ENCODE assay signal across 9 cellular contexts in the genomic region with DNA sequence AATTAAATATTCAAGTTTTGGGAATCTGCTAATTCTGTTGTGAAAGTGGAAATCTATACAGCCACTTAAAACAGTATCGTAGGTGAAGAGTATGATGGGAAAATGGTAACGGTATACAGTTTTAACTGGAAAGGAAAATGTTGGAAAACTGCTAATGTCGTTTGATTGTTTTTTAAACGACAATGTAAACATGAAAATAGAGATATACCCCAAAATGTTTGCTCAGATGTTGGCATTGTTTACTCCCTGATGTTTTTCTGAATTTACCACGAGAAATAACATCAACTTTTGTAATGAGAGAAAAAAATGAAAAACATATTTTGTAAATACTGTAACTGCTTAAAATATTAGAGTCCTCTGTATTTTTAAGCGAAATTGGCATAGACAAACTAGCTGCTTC. TPM values are rescaled to one million over a fixed set of nuclear protein-coding genes. Genes with fewer than 3 reads are reported as not detected.
A peak's percentile ranks its signal among the peaks of the same experiment; 100 is the strongest.
DNase-seq lines count a peak whose midpoint lies in the region; ATAC-seq, FAIRE-seq and TF ChIP-seq lines count a peak whose summit lies in the region.
"Had no signal": no experiment of that assay in that cellular context is flagged by ENCODE, and none has a peak within 500 bp of the region (broad histone marks: within the 10 kb centered on the region; RNA-seq: fewer than 3 reads in every experiment).

No MANE protein-coding gene starts in this region.

- no peak overlapping the region for H3K27ac ChIP-seq in CD8-positive, alpha-beta T cell (ENCODE audit: low read depth, low read length)
- H3K27ac ChIP-seq in IMR-90 (ENCODE audit: insufficient read depth, low read length) (no peak overlapping the region), K562 (ENCODE audit: extremely low read depth, low read depth, low read length) (peak overlapping the region; percentile 99; the same call in 1 of the 3 replicates)

- H3K23ac ChIP-seq in IMR-90 (ENCODE audit: low read depth, low read length), result peak overlapping the region; percentile 31; the same call in 1 of the 2 replicates

- H3K56ac ChIP-seq in IMR-90 (ENCODE audit: extremely low read depth, insufficient read depth, low read length), result no peak overlapping the region

- peak overlapping the region; percentile 5 for H3K4me3 ChIP-seq in CD8-positive, alpha-beta T cell (ENCODE audit: low read depth, low read length)
- H3K4me3 ChIP-seq in IMR-90 (ENCODE audit: insufficient read depth, low read depth, low read length) (no peak overlapping the region), K562 (peak overlapping the region; percentile 88)

- no peak overlapping the region for H4K91ac ChIP-seq in IMR-90 (ENCODE audit: insufficient read depth, low read depth, low read length)

- no peaks in the 10 kb centered on the region for H3K36me3 ChIP-seq in CD8-positive, alpha-beta T cell (ENCODE audit: insufficient read depth, low read length)
- H3K36me3 ChIP-seq in IMR-90 (ENCODE audit: control insufficient read depth, insufficient read depth, low read length) (no peaks in the 10 kb centered on the region), K562 (ENCODE audit: control insufficient read depth, insufficient read depth, low read length) (peaks cover 41% of the 10 kb centered on the region)

- H2BK120ac ChIP-seq in IMR-90 (ENCODE audit: low read depth, low read length), result no peak overlapping the region

- no peaks in the 10 kb centered on the region for H3K27me3 Mint-ChIP-seq in CD8-positive, alpha-beta T cell (ENCODE audit: low read depth)
- no peaks in the 10 kb centered on the region for H3K27me3 Mint-ChIP-seq in natural killer cell (ENCODE audit: low read depth in 2 of 2)

- H3K18ac ChIP-seq in IMR-90 (ENCODE audit: low read depth, low read length), result no peak overlapping the region

- H3K14ac ChIP-seq in IMR-90 (replicated peaks; ENCODE audit: low read depth, low read length), result no peak overlapping the region

- H3K36me3 Mint-ChIP-seq in CD8-positive, alpha-beta T cell, result peaks cover 26% of the 10 kb centered on the region
- H3K36me3 Mint-ChIP-seq in natural killer cell, result no peaks in the 10 kb centered on the region

- H2BK20ac ChIP-seq in IMR-90 (ENCODE audit: low read depth, low read length), result no peak overlapping the region

- peaks cover 77% of the 10 kb centered on the region for H4K20me1 ChIP-seq in IMR-90 (ENCODE audit: insufficient read depth, low read length)
- peaks cover 69% of the 10 kb centered on the region for H4K20me1 ChIP-seq in K562 (replicated peaks; ENCODE audit: control insufficient read depth, insufficient read depth, low read length)

- H3K4me1 Mint-ChIP-seq in CD8-positive, alpha-beta T cell (ENCODE audit: low read depth), result peaks cover 61% of the 10 kb centered on the region
- peaks cover 61 to 69% of the 10 kb centered on the region in 2 donors for H3K4me1 Mint-ChIP-seq in natural killer cell

- H3K9me1 ChIP-seq in IMR-90 (ENCODE audit: insufficient read depth, low read length) (peaks cover 13% of the 10 kb centered on the region), K562 (ENCODE audit: control insufficient read depth, insufficient read depth, low read length) (peaks cover 2% of the 10 kb centered on the region)

- no peaks in the 10 kb centered on the region for H3K27me3 ChIP-seq in CD8-positive, alpha-beta T cell (ENCODE audit: insufficient read depth, low read length)
- H3K27me3 ChIP-seq in IMR-90 (ENCODE audit: control insufficient read depth, insufficient read depth, low read length), result no peaks in the 10 kb centered on the region
- no peaks in the 10 kb centered on the region for H3K27me3 ChIP-seq in K562 (ENCODE audit: control insufficient read depth in 2 of 2, insufficient read depth in 2 of 2, low read length in 2 of 2)

- no peak overlapping the region for H3K4ac ChIP-seq in IMR-90 (ENCODE audit: low read depth, low read length)

- no CpG with 5 or more reads among the region's 6 CpGs for WGBS in IMR-90 (ENCODE audit: extremely low coverage in 2 of 2, insufficient read length in 1 of 2), 2 experiments
- 8% methylated on average over 6 of the region's 6 CpGs for WGBS in K562 (ENCODE audit: insufficient coverage, low coverage, missing lambda C conversion rate)

- no peak for ATAC-seq in CD8-positive, alpha-beta T cell
- ATAC-seq in IMR-90 (ENCODE audit: low read depth), result no peak
- ATAC-seq in K562, result no peak
- ATAC-seq in natural killer cell, result no peak
- no peak for ATAC-seq in GM19463 (IDR thresholded peaks at IDR 0.05; ENCODE audit: unreplicated experiment)
- no peak for ATAC-seq in HG02981 (IDR thresholded peaks at IDR 0.05; ENCODE audit: unreplicated experiment)

- CTCF ChIA-PET in CD8-positive, alpha-beta T cell (lab: Charles Lee), result interaction anchor here (0.8 kb wide), 1 partner anchor 28 kb away, joined by 3 read pairs; no protein-coding TSS in a partner anchor
- CTCF ChIA-PET in IMR-90 (lab: Yijun Ruan, JAX), result interaction anchor here (1.6 kb wide), 1 partner anchor 46 kb away, joined by 4 read pairs; a partner anchor contains a TSS
- CTCF ChIA-PET in K562 (lab: Yijun Ruan, JAX; ENCODE audit: low intra/inter-chr PET ratio), result no interaction called here

- H3K79me1 ChIP-seq in IMR-90 (ENCODE audit: low read depth in 1 of 2, low read length in 2 of 2), result peaks cover 0 to 30% of the 10 kb centered on the region in 2 experiments; a peak in 2 of 4 replicates

- TF ChIP-seq RAD21 in IMR-90 (IDR thresholded peaks at IDR 0.05; ENCODE audit: low read length) (no peak), K562 (CRISPR knock-in tag; conservative IDR thresholded peaks at IDR 0.05 in 1 of 2, IDR thresholded peaks at IDR 0.05 in 1 of 2) (no peak)

- H3K27ac Mint-ChIP-seq in CD8-positive, alpha-beta T cell, result no peak overlapping the region
- peak overlapping the region; percentile 96 to 99 for H3K27ac Mint-ChIP-seq in natural killer cell

- H4K5ac ChIP-seq in IMR-90 (ENCODE audit: low read depth, low read length), result no peak overlapping the region

- DNase-seq in CD8-positive, alpha-beta T cell, result no peak
- DNase-seq in IMR-90 (no peak), K562 (ENCODE audit: extremely low read depth in 1 of 4, low spot score in 3 of 4) (no peak), natural killer cell (no peak), superior temporal gyrus (ENCODE audit: extremely low spot score) (no peak), NCI-H82 treated with DMSO at 0.1 percent for 48 hours (lab: John Stamatoyannopoulos, UW; ENCODE audit: unreplicated experiment) (no peak)
- DNase-seq: kidney had no signal

- H3K9me3 ChIP-seq in CD8-positive, alpha-beta T cell (ENCODE audit: low read length), result no peaks in the 10 kb centered on the region
- H3K9me3 ChIP-seq in IMR-90 (ENCODE audit: control insufficient read depth, insufficient read depth, low read length), result no peaks in the 10 kb centered on the region
- no peaks in the 10 kb centered on the region for H3K9me3 ChIP-seq in K562 (replicated peaks; ENCODE audit: control insufficient read depth, insufficient read depth, low read depth, low read length)

- BruUV-seq in IMR-90 (replicated peaks; lab: Mats Ljungman, UMichigan), result no TSS peak
- BruUV-seq in K562 (replicated peaks; lab: Mats Ljungman, UMichigan), result no TSS peak

- dilution Hi-C loops in IMR-90 (cut with HindIII; ENCODE audit: low sequenced_read_pairs, unreplicated experiment), result no loop called here

- POLR2A ChIA-PET in CD8-positive, alpha-beta T cell (lab: Charles Lee), result interaction anchor here (1.2 to 3.0 kb wide), 3 partner anchors 8 to 46 kb away, joined by 3 to 12 read pairs (median 6); a partner anchor contains a TSS
- POLR2A ChIA-PET in IMR-90 (lab: Charles Lee; ENCODE audit: unreplicated experiment) (interaction anchor here (0.5 kb wide), 1 partner anchor 40 kb away, joined by 3 read pairs; no protein-coding TSS in a partner anchor), K562 (lab: Yijun Ruan, JAX) (interaction anchor here (0.6 to 6.9 kb wide), 6 partner anchors 9 to 1056 kb away, joined by 3 to 105 read pairs (median 6); no protein-coding TSS in a partner anchor)

- H3K4me3 Mint-ChIP-seq in CD8-positive, alpha-beta T cell, result peak overlapping the region; percentile 98
- H3K4me3 Mint-ChIP-seq in natural killer cell, result peak overlapping the region; percentile 35

- no peak overlapping the region for H2BK15ac ChIP-seq in IMR-90 (ENCODE audit: low read depth, low read length)

- peaks cover 59% of the 10 kb centered on the region for H3K4me1 ChIP-seq in CD8-positive, alpha-beta T cell (ENCODE audit: insufficient read depth, low read length)
- H3K4me1 ChIP-seq in IMR-90 (ENCODE audit: control insufficient read depth, insufficient read depth, low read length) (peaks cover 7% of the 10 kb centered on the region), K562 (replicated peaks in 1 of 2; ENCODE audit: control insufficient read depth in 2 of 2, insufficient read depth in 2 of 2, low read length in 2 of 2) (peaks cover 17 to 38% of the 10 kb centered on the region in 2 experiments)

- intact Hi-C loops in CD8-positive, alpha-beta T cell (cut with DNase I, micrococcal nuclease), result loop anchor here in 1 of 2 experiments (10.0 kb wide), 2 partner anchors 819 to 961 kb away; a partner anchor contains a TSS
- intact Hi-C loops in IMR-90 (cut with micrococcal nuclease) (no loop called here), K562 (cut with micrococcal nuclease) (loop anchor here (2.0 kb wide), 1 partner anchor 45 kb away; a partner anchor contains a TSS), natural killer cell (cut with micrococcal nuclease) (loop anchor here (10.0 kb wide), 2 partner anchors 549 to 721 kb away; a partner anchor contains a TSS)

- no peak for FAIRE-seq in K562 (lab: Jason Lieb, UNC)
- FAIRE-seq: kidney had no signal

- H2AK5ac ChIP-seq in IMR-90 (ENCODE audit: low read depth, low read length), result no peak overlapping the region

- TF ChIP-seq CTCF in CD8-positive, alpha-beta T cell (IDR thresholded peaks at IDR 0.05), result no peak
- TF ChIP-seq CTCF in IMR-90 (conservative IDR thresholded peaks at IDR 0.05; ENCODE audit: low read depth, low read length), result no peak
- no peak for TF ChIP-seq CTCF in K562 (IDR thresholded peaks at IDR 0.05 in 2 of 3, conservative IDR thresholded peaks at IDR 0.05 in 1 of 3; ENCODE audit: insufficient read depth in 2 of 3, low read depth in 1 of 3, low read length in 3 of 3)
- no peak for TF ChIP-seq CTCF in natural killer cell (IDR thresholded peaks at IDR 0.05)

- H3K4me2 ChIP-seq in IMR-90 (ENCODE audit: low read depth, low read length) (0 out of 2 replicates have a peak overlapping the region, but pooled peaks have one; percentile 18), K562 (ENCODE audit: insufficient read depth, low read length) (peak overlapping the region; percentile 96)

- H2AFZ ChIP-seq in IMR-90 (replicated peaks; ENCODE audit: low read length, poor library complexity), result no peak overlapping the region
- no peak overlapping the region for H2AFZ ChIP-seq in K562 (ENCODE audit: low read depth, low read length)

- H3K9ac ChIP-seq in IMR-90 (ENCODE audit: low read depth, low read length) (no peak overlapping the region), K562 (ENCODE audit: insufficient read depth in 1 of 2, low read depth in 2 of 2, low read length in 2 of 2) (peak overlapping the region in 1 of 2 experiments; percentile 99; a peak in 2 of 4 replicates)

- no peak for TF ChIP-seq POLR2A in IMR-90 (IDR thresholded peaks at IDR 0.05; ENCODE audit: low read depth, low read length)
- TF ChIP-seq POLR2A in K562 (conservative IDR thresholded peaks at IDR 0.05), result no peak

- H3K9me3 Mint-ChIP-seq in CD8-positive, alpha-beta T cell, result no peaks in the 10 kb centered on the region
- no peaks in the 10 kb centered on the region for H3K9me3 Mint-ChIP-seq in natural killer cell

- H3K79me2 ChIP-seq in K562 (ENCODE audit: control insufficient read depth, insufficient read depth, low read length), result peaks cover 81% of the 10 kb centered on the region

- TF ChIP-seq EP300 in K562 (IDR thresholded peaks at IDR 0.05; ENCODE audit: low read length), result no peak

- in situ Hi-C loops in IMR-90 (cut with MboI; ENCODE audit: low sequenced_read_pairs), result no loop called here
- in situ Hi-C loops in K562 (cut with MboI), result no loop called here

- H2BK5ac ChIP-seq in IMR-90 (ENCODE audit: low read depth, low read length, poor library complexity, severe bottlenecking), result no peak overlapping the region

- no peak overlapping the region for H2AK9ac ChIP-seq in IMR-90 (replicated peaks; ENCODE audit: low read depth, low read length, poor library complexity)

- no peak overlapping the region for H4K8ac ChIP-seq in IMR-90 (ENCODE audit: low read depth in 2 of 2, low read length in 2 of 2)

RNA-seq across cellular contexts. Expression of a gene that starts 2.7 kb away (rescaled TPM):
- total RNA-seq in CD8-positive, alpha-beta T cell, result 100 to 1,000 TPM; 420 to 430 TPM
- total RNA-seq in IMR-90 (2012; rRNA removed), result 207 and 367 TPM in 2 replicates
- 60.0 and 81.4 TPM in 2 replicates for polyA plus RNA-seq in IMR-90 (2012; rRNA removed)
- polyA plus RNA-seq in IMR-90 (2012; cell fraction: cytosol; rRNA removed), result 16.0 and 25.6 TPM in 2 replicates
- 18.4 and 79.4 TPM in 2 replicates for polyA plus RNA-seq in IMR-90 (2012; cell fraction: nucleus; rRNA removed; ENCODE audit: low replicate concordance)
- 196 and 552 TPM in 2 replicates for total RNA-seq in K562 (2011; cell fraction: chromatin; rRNA removed; ENCODE audit: low replicate concordance)
- 73.5 and 120 TPM in 2 replicates for total RNA-seq in K562 (2011; cell fraction: nucleolus; rRNA removed)
- 284 and 429 TPM in 2 replicates for total RNA-seq in K562 (2011; cell fraction: nucleoplasm; rRNA removed)
- total RNA-seq in K562 (2014; rRNA removed), result 112 and 234 TPM in 2 replicates
- 425 and 528 TPM in 2 replicates for total RNA-seq in K562 (2014; rRNA removed; fragmentation: Illumina TruSeq; extraction: Trizol)
- total RNA-seq in K562 (2015; rRNA removed; fragmentation: Illumina TruSeq; extraction: Trizol), result 378 and 402 TPM in 2 replicates
- total RNA-seq in K562 (2021), result 179 and 209 TPM in 2 replicates
- 194 and 263 TPM in 2 replicates for polyA plus RNA-seq in K562 (2011; rRNA removed)
- polyA plus RNA-seq in K562 (2011; cell fraction: cytosol; rRNA removed), result 69.5 and 129 TPM in 2 replicates
- 124 and 148 TPM in 2 replicates for polyA plus RNA-seq in K562 (2011; cell fraction: nucleus; rRNA removed)
- 190 and 210 TPM in 2 replicates for polyA plus RNA-seq in K562 (2012)
- 232 and 298 TPM in 2 replicates for polyA plus RNA-seq in K562 (2014; fragmentation: Illumina TruSeq; extraction: Trizol)
- 100 to 1,000 TPM; 150 to 299 TPM for polyA plus RNA-seq in K562 (2014; fragmentation: Nextera tagmentation; extraction: Ambion mirVana)
- polyA plus RNA-seq in K562 (2014; rRNA removed), result 205 and 218 TPM in 2 replicates
- polyA minus RNA-seq in K562 (2011; rRNA and poly(A)+ RNA removed), result 405 and 437 TPM in 2 replicates
- polyA minus RNA-seq in K562 (2011; cell fraction: cytosol; rRNA and poly(A)+ RNA removed), result 193 and 262 TPM in 2 replicates
- 99.6 and 227 TPM in 2 replicates for polyA minus RNA-seq in K562 (2011; cell fraction: nucleus; rRNA and poly(A)+ RNA removed)
- total RNA-seq in natural killer cell, result 100 to 1,000 TPM; 290 to 324 (median 297) TPM

RNA-seq across cellular contexts. Expression of a gene that starts 45.5 kb away (rescaled TPM):
- 100 to 1,000 TPM; 173 to 179 TPM for total RNA-seq in CD8-positive, alpha-beta T cell
- total RNA-seq in IMR-90 (2012; rRNA removed) (41.9 and 95.0 TPM in 2 replicates), K562 (2014; rRNA removed) (84.5 and 89.3 TPM in 2 replicates), K562 (2014; rRNA removed; fragmentation: Illumina TruSeq; extraction: Trizol) (96.6 and 114 TPM in 2 replicates), K562 (2015; rRNA removed; fragmentation: Illumina TruSeq; extraction: Trizol) (67.0 and 78.3 TPM in 2 replicates), K562 (2021) (100 and 108 TPM in 2 replicates), natural killer cell (100 to 1,000 TPM; 105 to 126 (median 110) TPM)
- polyA plus RNA-seq in IMR-90 (2012; rRNA removed) (48.8 and 59.5 TPM in 2 replicates), K562 (2011; rRNA removed) (148 and 173 TPM in 2 replicates), K562 (2014; fragmentation: Illumina TruSeq; extraction: Trizol) (177 and 187 TPM in 2 replicates), K562 (2014; fragmentation: Nextera tagmentation; extraction: Ambion mirVana) (100 to 1,000 TPM; 152 to 180 TPM), K562 (2014; rRNA removed) (114 and 128 TPM in 2 replicates)
- 11.6 and 15.5 TPM in 2 replicates for polyA plus RNA-seq in IMR-90 (2012; cell fraction: cytosol; rRNA removed)
- 5.3 and 32.3 TPM in 2 replicates for polyA plus RNA-seq in IMR-90 (2012; cell fraction: nucleus; rRNA removed; ENCODE audit: low replicate concordance)
- total RNA-seq in K562 (2011; cell fraction: chromatin; rRNA removed; ENCODE audit: low replicate concordance), result 45.9 and 94.2 TPM in 2 replicates
- total RNA-seq in K562 (2011; cell fraction: nucleolus; rRNA removed), result 26.8 and 27.1 TPM in 2 replicates
- 49.4 and 71.2 TPM in 2 replicates for total RNA-seq in K562 (2011; cell fraction: nucleoplasm; rRNA removed)
- 36.9 and 70.8 TPM in 2 replicates for polyA plus RNA-seq in K562 (2011; cell fraction: cytosol; rRNA removed)
- 19.2 and 31.0 TPM in 2 replicates for polyA plus RNA-seq in K562 (2011; cell fraction: nucleus; rRNA removed)
- 115 and 142 TPM in 2 replicates for polyA plus RNA-seq in K562 (2012)
- 101 and 135 TPM in 2 replicates for polyA minus RNA-seq in K562 (2011; rRNA and poly(A)+ RNA removed)
- polyA minus RNA-seq in K562 (2011; cell fraction: cytosol; rRNA and poly(A)+ RNA removed), result 59.9 and 67.9 TPM in 2 replicates
- 12.5 and 26.5 TPM in 2 replicates for polyA minus RNA-seq in K562 (2011; cell fraction: nucleus; rRNA and poly(A)+ RNA removed)
